Comparison of ENCODE assay signal across 21 cellular contexts in the genomic region with DNA sequence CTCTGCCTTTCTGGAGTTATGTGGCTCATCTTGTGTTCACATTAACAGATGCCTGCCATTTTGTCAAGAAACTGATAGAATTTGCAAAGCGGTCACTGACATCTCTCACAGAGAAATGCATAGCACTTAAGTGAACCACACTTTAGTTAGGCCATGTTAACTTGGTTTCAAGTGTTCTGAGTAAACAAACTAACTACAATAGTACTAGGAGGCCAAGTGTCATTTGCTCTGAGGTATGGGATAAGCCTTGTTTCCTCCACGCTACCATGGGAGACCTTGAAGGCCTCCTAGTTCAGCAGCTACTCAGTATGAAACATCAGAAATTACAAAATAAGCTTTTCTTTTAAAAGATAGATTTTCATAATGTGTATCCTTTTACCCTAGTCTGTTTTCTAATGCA.
"Had no signal": no experiment of that assay in that cellular context is flagged by ENCODE, and none has a peak within 500 bp of the region (broad histone marks: within the 10 kb centered on the region; RNA-seq: fewer than 3 reads in every experiment).

No MANE protein-coding gene starts in this region.

- H3K27ac ChIP-seq: breast epithelium had no signal

- H3K36me3 ChIP-seq: breast epithelium, MG63 had no signal

- ATAC-seq: activated CD8-positive, alpha-beta T cell treated with anti-CD3 and anti-CD28 coated beads, Interleukin-2, amount 10 ng/mL, durations not matched to agents 7 days and 5 days had no signal

- H3K27me3 ChIP-seq: breast epithelium, MG63 had no signal

- H3K4me1 ChIP-seq: breast epithelium had no signal

- DNase-seq: activated CD4-positive, alpha-beta T cell treated with anti-CD3 and anti-CD28 coated beads for 48 hours; activated CD4-positive, alpha-beta T cell treated with anti-CD3 and anti-CD28 coated beads, Interleukin-2, amount 50 U/mL, for 4 hours; activated CD4-positive, CD25-positive, alpha-beta regulatory T cell treated with anti-CD3 and anti-CD28 coated beads, Interleukin-2, amount 50 U/mL, for 72 hours; activated CD8-positive, alpha-beta memory T cell treated with anti-CD3 and anti-CD28 coated beads, Interleukin-2, amount 50 U/mL, for 48 hours; activated CD8-positive, alpha-beta T cell treated with anti-CD3 and anti-CD28 coated beads, Interleukin-2, amount 10 ng/mL, durations not matched to agents 7 days and 5 days; activated T-cell treated with anti-CD3 and anti-CD28 coated beads, Interleukin-2, amount 50 U/mL, for 1 hour; aorta; caudate nucleus; MG63; MV-4-11; NCI-H1092 treated with DMSO at 0.1 percent for 48 hours; NCI-H1417 treated with DMSO at 0.1 percent for 48 hours; NCI-H1694; NCI-H2081; NCI-H2171; NCI-H2227 treated with DMSO at 0.1 percent for 48 hours; NCI-H446 treated with DMSO at 0.1 percent for 48 hours; NCI-H69; NK-92 treated with Interleukin-12 subunit alpha and Interleukin-12 subunit beta, amount 100 ng/mL, for 24 hours; SHP77 treated with DMSO at 0.1 percent for 48 hours had no signal

- H3K4me3 ChIP-seq: breast epithelium, MG63 had no signal

- H3K9me3 ChIP-seq: breast epithelium, MG63 had no signal
